Comparison of ENCODE assay signal across 1 cellular context in the genomic region with DNA sequence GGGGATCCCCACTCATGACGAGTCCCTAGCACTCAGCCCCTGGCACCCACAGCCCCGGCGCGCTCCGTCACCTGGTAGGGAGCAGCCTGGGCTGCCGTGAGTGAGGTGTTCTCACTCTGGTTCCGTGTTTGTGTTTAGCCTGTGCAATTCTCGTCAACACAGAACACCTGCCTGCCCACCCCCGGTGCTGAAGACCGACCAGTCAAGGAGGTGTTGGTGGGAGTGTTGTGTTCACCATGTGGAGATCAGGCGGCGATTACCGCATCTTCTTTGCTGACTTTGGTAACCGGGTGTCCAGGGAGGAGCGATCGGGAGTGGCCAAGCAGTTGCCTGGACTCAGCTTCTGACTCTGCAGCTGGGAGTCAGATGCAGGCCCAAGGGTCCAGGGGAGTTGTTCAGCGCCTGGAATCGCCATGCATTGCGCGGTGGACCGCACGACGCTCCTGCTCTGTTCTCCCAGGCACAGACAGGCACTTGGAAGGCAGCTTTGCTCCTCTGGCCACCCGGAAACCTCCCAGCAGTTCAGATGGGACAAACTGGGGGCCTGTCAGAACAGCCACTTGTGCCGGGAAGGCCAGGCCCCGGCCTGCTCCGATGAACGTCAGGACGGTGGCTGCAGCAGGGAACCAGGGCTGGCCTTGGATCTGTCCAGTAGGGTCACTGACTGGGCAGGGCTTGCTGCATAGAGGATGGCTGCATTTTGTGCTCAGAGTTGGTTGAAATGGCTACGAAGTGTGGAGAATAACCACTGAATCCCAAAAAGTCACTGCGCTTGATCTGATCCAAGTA.
TF ChIP-seq lines count a peak whose summit lies in the region.

No MANE protein-coding gene starts in this region.

TF ChIP-seq in GM23338, 12 proteins besides CTCF, POLR2A, EP300 and RAD21 (continued from another document):
- TF ChIP-seq, protein P1, sequence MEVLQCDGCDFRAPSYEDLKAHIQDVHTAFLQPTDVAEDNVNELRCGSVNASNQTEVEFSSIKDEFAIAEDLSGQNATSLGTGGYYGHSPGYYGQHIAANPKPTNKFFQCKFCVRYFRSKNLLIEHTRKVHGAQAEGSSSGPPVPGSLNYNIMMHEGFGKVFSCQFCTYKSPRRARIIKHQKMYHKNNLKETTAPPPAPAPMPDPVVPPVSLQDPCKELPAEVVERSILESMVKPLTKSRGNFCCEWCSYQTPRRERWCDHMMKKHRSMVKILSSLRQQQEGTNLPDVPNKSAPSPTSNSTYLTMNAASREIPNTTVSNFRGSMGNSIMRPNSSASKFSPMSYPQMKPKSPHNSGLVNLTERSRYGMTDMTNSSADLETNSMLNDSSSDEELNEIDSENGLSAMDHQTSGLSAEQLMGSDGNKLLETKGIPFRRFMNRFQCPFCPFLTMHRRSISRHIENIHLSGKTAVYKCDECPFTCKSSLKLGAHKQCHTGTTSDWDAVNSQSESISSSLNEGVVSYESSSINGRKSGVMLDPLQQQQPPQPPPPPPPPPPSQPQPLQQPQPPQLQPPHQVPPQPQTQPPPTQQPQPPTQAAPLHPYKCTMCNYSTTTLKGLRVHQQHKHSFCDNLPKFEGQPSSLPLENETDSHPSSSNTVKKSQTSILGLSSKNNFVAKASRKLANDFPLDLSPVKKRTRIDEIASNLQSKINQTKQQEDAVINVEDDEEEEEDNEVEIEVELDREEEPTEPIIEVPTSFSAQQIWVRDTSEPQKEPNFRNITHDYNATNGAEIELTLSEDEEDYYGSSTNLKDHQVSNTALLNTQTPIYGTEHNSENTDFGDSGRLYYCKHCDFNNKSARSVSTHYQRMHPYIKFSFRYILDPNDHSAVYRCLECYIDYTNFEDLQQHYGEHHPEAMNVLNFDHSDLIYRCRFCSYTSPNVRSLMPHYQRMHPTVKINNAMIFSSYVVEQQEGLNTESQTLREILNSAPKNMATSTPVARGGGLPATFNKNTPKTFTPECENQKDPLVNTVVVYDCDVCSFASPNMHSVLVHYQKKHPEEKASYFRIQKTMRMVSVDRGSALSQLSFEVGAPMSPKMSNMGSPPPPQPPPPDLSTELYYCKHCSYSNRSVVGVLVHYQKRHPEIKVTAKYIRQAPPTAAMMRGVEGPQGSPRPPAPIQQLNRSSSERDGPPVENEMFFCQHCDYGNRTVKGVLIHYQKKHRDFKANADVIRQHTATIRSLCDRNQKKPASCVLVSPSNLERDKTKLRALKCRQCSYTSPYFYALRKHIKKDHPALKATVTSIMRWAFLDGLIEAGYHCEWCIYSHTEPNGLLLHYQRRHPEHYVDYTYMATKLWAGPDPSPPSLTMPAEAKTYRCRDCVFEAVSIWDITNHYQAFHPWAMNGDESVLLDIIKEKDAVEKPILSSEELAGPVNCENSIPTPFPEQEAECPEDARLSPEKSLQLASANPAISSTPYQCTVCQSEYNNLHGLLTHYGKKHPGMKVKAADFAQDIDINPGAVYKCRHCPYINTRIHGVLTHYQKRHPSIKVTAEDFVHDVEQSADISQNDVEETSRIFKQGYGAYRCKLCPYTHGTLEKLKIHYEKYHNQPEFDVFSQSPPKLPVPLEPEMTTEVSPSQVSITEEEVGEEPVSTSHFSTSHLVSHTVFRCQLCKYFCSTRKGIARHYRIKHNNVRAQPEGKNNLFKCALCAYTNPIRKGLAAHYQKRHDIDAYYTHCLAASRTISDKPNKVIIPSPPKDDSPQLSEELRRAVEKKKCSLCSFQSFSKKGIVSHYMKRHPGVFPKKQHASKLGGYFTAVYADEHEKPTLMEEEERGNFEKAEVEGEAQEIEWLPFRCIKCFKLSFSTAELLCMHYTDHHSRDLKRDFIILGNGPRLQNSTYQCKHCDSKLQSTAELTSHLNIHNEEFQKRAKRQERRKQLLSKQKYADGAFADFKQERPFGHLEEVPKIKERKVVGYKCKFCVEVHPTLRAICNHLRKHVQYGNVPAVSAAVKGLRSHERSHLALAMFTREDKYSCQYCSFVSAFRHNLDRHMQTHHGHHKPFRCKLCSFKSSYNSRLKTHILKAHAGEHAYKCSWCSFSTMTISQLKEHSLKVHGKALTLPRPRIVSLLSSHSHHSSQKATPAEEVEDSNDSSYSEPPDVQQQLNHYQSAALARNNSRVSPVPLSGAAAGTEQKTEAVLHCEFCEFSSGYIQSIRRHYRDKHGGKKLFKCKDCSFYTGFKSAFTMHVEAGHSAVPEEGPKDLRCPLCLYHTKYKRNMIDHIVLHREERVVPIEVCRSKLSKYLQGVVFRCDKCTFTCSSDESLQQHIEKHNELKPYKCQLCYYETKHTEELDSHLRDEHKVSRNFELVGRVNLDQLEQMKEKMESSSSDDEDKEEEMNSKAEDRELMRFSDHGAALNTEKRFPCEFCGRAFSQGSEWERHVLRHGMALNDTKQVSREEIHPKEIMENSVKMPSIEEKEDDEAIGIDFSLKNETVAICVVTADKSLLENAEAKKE (CRISPR knock-in tag; IDR thresholded peaks at IDR 0.05): no peak
- TF ChIP-seq STAT1 (IDR thresholded peaks at IDR 0.05; ENCODE audit: unreplicated experiment): no peak
- no peak for TF ChIP-seq ZNF114 (CRISPR knock-in tag; IDR thresholded peaks at IDR 0.05)
- TF ChIP-seq, protein P2, sequence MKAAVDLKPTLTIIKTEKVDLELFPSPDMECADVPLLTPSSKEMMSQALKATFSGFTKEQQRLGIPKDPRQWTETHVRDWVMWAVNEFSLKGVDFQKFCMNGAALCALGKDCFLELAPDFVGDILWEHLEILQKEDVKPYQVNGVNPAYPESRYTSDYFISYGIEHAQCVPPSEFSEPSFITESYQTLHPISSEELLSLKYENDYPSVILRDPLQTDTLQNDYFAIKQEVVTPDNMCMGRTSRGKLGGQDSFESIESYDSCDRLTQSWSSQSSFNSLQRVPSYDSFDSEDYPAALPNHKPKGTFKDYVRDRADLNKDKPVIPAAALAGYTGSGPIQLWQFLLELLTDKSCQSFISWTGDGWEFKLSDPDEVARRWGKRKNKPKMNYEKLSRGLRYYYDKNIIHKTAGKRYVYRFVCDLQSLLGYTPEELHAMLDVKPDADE (IDR thresholded peaks at IDR 0.05): no peak
- TF ChIP-seq EZH2 (IDR thresholded peaks at IDR 0.05; ENCODE audit: low read depth, unreplicated experiment): no peak
- TF ChIP-seq, protein P3, sequence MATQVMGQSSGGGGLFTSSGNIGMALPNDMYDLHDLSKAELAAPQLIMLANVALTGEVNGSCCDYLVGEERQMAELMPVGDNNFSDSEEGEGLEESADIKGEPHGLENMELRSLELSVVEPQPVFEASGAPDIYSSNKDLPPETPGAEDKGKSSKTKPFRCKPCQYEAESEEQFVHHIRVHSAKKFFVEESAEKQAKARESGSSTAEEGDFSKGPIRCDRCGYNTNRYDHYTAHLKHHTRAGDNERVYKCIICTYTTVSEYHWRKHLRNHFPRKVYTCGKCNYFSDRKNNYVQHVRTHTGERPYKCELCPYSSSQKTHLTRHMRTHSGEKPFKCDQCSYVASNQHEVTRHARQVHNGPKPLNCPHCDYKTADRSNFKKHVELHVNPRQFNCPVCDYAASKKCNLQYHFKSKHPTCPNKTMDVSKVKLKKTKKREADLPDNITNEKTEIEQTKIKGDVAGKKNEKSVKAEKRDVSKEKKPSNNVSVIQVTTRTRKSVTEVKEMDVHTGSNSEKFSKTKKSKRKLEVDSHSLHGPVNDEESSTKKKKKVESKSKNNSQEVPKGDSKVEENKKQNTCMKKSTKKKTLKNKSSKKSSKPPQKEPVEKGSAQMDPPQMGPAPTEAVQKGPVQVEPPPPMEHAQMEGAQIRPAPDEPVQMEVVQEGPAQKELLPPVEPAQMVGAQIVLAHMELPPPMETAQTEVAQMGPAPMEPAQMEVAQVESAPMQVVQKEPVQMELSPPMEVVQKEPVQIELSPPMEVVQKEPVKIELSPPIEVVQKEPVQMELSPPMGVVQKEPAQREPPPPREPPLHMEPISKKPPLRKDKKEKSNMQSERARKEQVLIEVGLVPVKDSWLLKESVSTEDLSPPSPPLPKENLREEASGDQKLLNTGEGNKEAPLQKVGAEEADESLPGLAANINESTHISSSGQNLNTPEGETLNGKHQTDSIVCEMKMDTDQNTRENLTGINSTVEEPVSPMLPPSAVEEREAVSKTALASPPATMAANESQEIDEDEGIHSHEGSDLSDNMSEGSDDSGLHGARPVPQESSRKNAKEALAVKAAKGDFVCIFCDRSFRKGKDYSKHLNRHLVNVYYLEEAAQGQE (IDR thresholded peaks at IDR 0.05; ENCODE audit: unreplicated experiment): no peak
- no peak for TF ChIP-seq NANOG (IDR thresholded peaks at IDR 0.05; ENCODE audit: borderline replicate concordance)
